ENCODE assay signal across 12 cellular contexts in genomic region chr5:76099286-76099702, GRCh38. TPM values are rescaled to one million over a fixed set of nuclear protein-coding genes. Genes with fewer than 3 reads are reported as not detected.
DNase-seq lines count a peak whose midpoint lies in the region; ATAC-seq, FAIRE-seq and TF ChIP-seq lines count a peak whose summit lies in the region.
"Had no signal": no experiment of that assay in that cellular context is flagged by ENCODE, and none has a peak within 500 bp of the region (broad histone marks: within the 10 kb centered on the region; RNA-seq: fewer than 3 reads in every experiment).

No MANE protein-coding gene starts in this region.

- no peaks in the 10 kb centered on the region for H3K27me3 ChIP-seq in sigmoid colon

- H3K4me1 Mint-ChIP-seq in activated naive CD4-positive, alpha-beta T cell treated with anti-CD3 and anti-CD28 coated beads for 36 hours (ENCODE audit: low read depth), result peaks cover 9% of the 10 kb centered on the region

- H3K9me3 ChIP-seq in sigmoid colon, result no peaks in the 10 kb centered on the region

- WGBS in sigmoid colon, 2 donors, result 39 to 47% methylated on average over 2 of the region's 2 CpGs

- ATAC-seq in HG03159 (IDR thresholded peaks at IDR 0.05; ENCODE audit: unreplicated experiment) (peak; percentile 79), GM18909 (IDR thresholded peaks at IDR 0.05; ENCODE audit: poor library complexity, unreplicated experiment) (no peak)

- H3K36me3 ChIP-seq in sigmoid colon, result no peaks in the 10 kb centered on the region

- no peaks in the 10 kb centered on the region for H3K4me1 ChIP-seq in sigmoid colon

- H3K4me3 ChIP-seq in foreskin fibroblast (ENCODE audit: low read depth in 1 of 2, low read length in 2 of 2) (no peak overlapping the region), sigmoid colon (no peak overlapping the region)

- H3K36me3 Mint-ChIP-seq in activated naive CD4-positive, alpha-beta T cell treated with anti-CD3 and anti-CD28 coated beads for 36 hours (ENCODE audit: low read depth), result no peaks in the 10 kb centered on the region

- TF ChIP-seq EP300 in sigmoid colon (IDR thresholded peaks at IDR 0.05), result no peak

- intact Hi-C loops in activated naive CD4-positive, alpha-beta T cell treated with anti-CD3 and anti-CD28 coated beads for 36 hours (cut with micrococcal nuclease), result loop anchor here (5.0 kb wide), 1 partner anchor 303 kb away; the partner anchor contains the start of gene IQGAP2
- intact Hi-C loops in sigmoid colon (cut with DNase I), result no loop called here

- peak overlapping the region; percentile 4 for H3K4me3 Mint-ChIP-seq in activated naive CD4-positive, alpha-beta T cell treated with anti-CD3 and anti-CD28 coated beads for 36 hours
- H3K4me3 Mint-ChIP-seq: stimulated activated naive CD8-positive, alpha-beta T cell treated with anti-CD3 and anti-CD28 coated beads, Interleukin-15, Interleukin-2, amounts not matched to agents 100 ng/mL and 50 ng/mL, for 24 hours had no signal

- TF ChIP-seq POLR2A in sigmoid colon (IDR thresholded peaks at IDR 0.05), result no peak

- CTCF ChIA-PET in GM10248 (lab: Yijun Ruan, JAX), result interaction anchor here (1.2 to 2.1 kb wide), 3 partner anchors 9 to 76 kb away, joined by 4 to 6 read pairs (median 4); no protein-coding TSS in a partner anchor
- CTCF ChIA-PET in activated naive CD4-positive, alpha-beta T cell treated with anti-CD3 and anti-CD28 coated beads for 36 hours (lab: Charles Lee), result interaction anchor here (0.6 kb wide), 1 partner anchor 685 kb away, joined by 6 read pairs; no protein-coding TSS in a partner anchor

- H3K27me3 Mint-ChIP-seq in activated naive CD4-positive, alpha-beta T cell treated with anti-CD3 and anti-CD28 coated beads for 36 hours (ENCODE audit: low read depth), result peaks cover 10% of the 10 kb centered on the region

- H3K27ac Mint-ChIP-seq in activated naive CD4-positive, alpha-beta T cell treated with anti-CD3 and anti-CD28 coated beads for 36 hours, result no peak overlapping the region
- H3K27ac Mint-ChIP-seq: stimulated activated naive CD8-positive, alpha-beta T cell treated with anti-CD3 and anti-CD28 coated beads, Interleukin-15, Interleukin-2, amounts not matched to agents 100 ng/mL and 50 ng/mL, for 24 hours had no signal

- no peak for TF ChIP-seq CTCF in GM10248 (IDR thresholded peaks at IDR 0.05; ENCODE audit: control extremely low read depth, extremely low read depth, low read depth, missing control alignments)
- no peak for TF ChIP-seq CTCF in foreskin fibroblast (IDR thresholded peaks at IDR 0.05; ENCODE audit: low read depth, low read length)
- TF ChIP-seq CTCF in sigmoid colon (IDR thresholded peaks at IDR 0.05), result no peak

- FAIRE-seq in GM19239 (lab: Jason Lieb, UNC), result peak; percentile 58

- no peak overlapping the region for H3K27ac ChIP-seq in sigmoid colon

- DNase-seq in GM10248 (ENCODE audit: extremely low spot score), result peak; percentile 22
- DNase-seq in GM19239 (ENCODE audit: insufficient read length, low spot score), result no peak
- peak; percentile 69 for DNase-seq in activated naive CD4-positive, alpha-beta T cell treated with anti-CD3 and anti-CD28 coated beads for 36 hours
- no peak for DNase-seq in foreskin fibroblast
- DNase-seq in sigmoid colon, result no peak
- DNase-seq in EL, result no peak
- DNase-seq: DMS 273 treated with DMSO at 0.1 percent for 48 hours, NCI-H446 treated with DMSO at 0.1 percent for 48 hours had no signal

- no peaks in the 10 kb centered on the region for H3K9me3 Mint-ChIP-seq in activated naive CD4-positive, alpha-beta T cell treated with anti-CD3 and anti-CD28 coated beads for 36 hours
- H3K9me3 Mint-ChIP-seq: stimulated activated naive CD8-positive, alpha-beta T cell treated with anti-CD3 and anti-CD28 coated beads, Interleukin-15, Interleukin-2, amounts not matched to agents 100 ng/mL and 50 ng/mL, for 24 hours had no signal

- POLR2A ChIA-PET in GM10248 (lab: Yijun Ruan, JAX), result no interaction called here

RNA-seq across cellular contexts. Expression of gene SV2C, which starts 16.1 kb away (rescaled TPM):
- not detected for total RNA-seq in activated naive CD4-positive, alpha-beta T cell treated with anti-CD3 and anti-CD28 coated beads for 36 hours
- under 1 TPM; 0.33 to 0.71 (median 0.62) TPM for total RNA-seq in sigmoid colon
- polyA plus RNA-seq in sigmoid colon, result under 1 TPM in 1 of 3 donors, not detected in 2; 0.31 TPM
- total RNA-seq: dermis microvascular lymphatic vessel endothelial cell had no signal

Comparison
In these comparisons a context has a peak if more than half of its experiments do, and no peak if none do; other contexts are left out.
1. DNase-seq: peak in GM10248 (single experiment) and activated naive CD4-positive, alpha-beta T cell treated with anti-CD3 and anti-CD28 coated beads for 36 hours (single experiment); none in GM19239 (single experiment), foreskin fibroblast (0 of 2), sigmoid colon (single experiment) and EL (single experiment).